In genomic region chr10:58467931-58468635, GRCh38 we compare ENCODE assay signal across 1 cellular context.
TF ChIP-seq lines count a peak whose summit lies in the region.

No MANE protein-coding gene starts in this region.

TF ChIP-seq in A549, 52 proteins besides CTCF, POLR2A, EP300 and RAD21 (continued from another document):
- peak; percentile 65 for TF ChIP-seq GATA3 (IDR thresholded peaks at IDR 0.05; ENCODE audit: borderline replicate concordance)
- no peak for TF ChIP-seq CHD4 (IDR thresholded peaks at IDR 0.05; ENCODE audit: borderline replicate concordance)
